Comparison of ENCODE assay signal across 1 cellular context in the genomic region with DNA sequence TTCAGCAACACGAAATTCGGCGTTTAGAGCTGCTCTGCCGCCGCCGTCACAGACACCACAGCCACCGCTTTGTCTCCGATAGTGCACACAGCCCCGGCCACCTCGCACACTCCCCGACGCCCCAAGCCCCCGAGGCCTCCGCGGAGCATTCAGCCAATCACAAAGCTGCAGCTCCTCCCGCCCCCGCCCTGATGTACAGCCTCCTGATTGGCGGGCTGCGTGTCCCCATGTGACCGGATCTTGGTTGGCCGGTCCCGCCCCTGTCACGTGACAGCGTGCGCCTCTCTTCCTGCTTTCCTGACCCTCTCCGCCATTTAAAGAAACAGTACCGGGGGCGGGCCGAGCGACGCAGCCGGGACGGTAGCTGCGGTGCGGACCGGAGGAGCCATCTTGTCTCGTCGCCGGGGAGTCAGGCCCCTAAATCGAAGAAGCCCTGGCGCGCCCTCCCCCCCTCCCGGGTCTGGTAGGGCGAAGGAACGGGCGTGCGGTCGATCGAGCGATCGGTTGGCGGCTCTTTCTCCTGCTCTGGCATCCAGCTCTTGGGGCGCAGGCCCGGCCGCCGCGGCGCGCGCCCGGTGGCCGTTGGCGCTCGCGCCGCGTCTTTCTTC.
TF ChIP-seq lines count a peak whose summit lies in the region.

A gene (plus strand): TSS at position 342 of the 608 bp plus-strand sequence.

TF ChIP-seq in K562, 482 proteins besides CTCF, POLR2A, EP300 and RAD21 (continued from another document and continues in another):
- TF ChIP-seq, protein P1, sequence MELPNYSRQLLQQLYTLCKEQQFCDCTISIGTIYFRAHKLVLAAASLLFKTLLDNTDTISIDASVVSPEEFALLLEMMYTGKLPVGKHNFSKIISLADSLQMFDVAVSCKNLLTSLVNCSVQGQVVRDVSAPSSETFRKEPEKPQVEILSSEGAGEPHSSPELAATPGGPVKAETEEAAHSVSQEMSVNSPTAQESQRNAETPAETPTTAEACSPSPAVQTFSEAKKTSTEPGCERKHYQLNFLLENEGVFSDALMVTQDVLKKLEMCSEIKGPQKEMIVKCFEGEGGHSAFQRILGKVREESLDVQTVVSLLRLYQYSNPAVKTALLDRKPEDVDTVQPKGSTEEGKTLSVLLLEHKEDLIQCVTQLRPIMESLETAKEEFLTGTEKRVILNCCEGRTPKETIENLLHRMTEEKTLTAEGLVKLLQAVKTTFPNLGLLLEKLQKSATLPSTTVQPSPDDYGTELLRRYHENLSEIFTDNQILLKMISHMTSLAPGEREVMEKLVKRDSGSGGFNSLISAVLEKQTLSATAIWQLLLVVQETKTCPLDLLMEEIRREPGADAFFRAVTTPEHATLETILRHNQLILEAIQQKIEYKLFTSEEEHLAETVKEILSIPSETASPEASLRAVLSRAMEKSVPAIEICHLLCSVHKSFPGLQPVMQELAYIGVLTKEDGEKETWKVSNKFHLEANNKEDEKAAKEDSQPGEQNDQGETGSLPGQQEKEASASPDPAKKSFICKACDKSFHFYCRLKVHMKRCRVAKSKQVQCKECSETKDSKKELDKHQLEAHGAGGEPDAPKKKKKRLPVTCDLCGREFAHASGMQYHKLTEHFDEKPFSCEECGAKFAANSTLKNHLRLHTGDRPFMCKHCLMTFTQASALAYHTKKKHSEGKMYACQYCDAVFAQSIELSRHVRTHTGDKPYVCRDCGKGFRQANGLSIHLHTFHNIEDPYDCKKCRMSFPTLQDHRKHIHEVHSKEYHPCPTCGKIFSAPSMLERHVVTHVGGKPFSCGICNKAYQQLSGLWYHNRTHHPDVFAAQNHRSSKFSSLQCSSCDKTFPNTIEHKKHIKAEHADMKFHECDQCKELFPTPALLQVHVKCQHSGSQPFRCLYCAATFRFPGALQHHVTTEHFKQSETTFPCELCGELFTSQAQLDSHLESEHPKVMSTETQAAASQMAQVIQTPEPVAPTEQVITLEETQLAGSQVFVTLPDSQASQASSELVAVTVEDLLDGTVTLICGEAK (IDR thresholded peaks at IDR 0.05), result peak; percentile 87
- TF ChIP-seq, protein P1 (CRISPR knock-in tag; IDR thresholded peaks at IDR 0.05), result no peak
- TF ChIP-seq HDGF (IDR thresholded peaks at IDR 0.05) (no peak), SIN3B (IDR thresholded peaks at IDR 0.05; ENCODE audit: low read depth) (peak; percentile 56; the same call in 1 of the 2 replicates), ZNF263 (CRISPR knock-in tag; IDR thresholded peaks at IDR 0.05; ENCODE audit: borderline replicate concordance) (no peak), FOXK2 (conservative IDR thresholded peaks at IDR 0.05 in 1 of 2, IDR thresholded peaks at IDR 0.05 in 1 of 2; ENCODE audit: low read depth in 2 of 2) (peak; percentile 20 to 79; a peak in 2 of 4 replicates), SNRNP70 (optimal IDR thresholded peaks at IDR 0.05; ENCODE audit: low read depth, low read length) (no peak), RBBP5 (IDR thresholded peaks at IDR 0.05; ENCODE audit: borderline replicate concordance, insufficient read depth, low read length, poor library complexity, severe bottlenecking) (peak; percentile 94), PCBP1 (IDR thresholded peaks at IDR 0.05; ENCODE audit: low read depth, low read length, poor library complexity, severe bottlenecking) (peak; percentile 67), RBFOX2 (IDR thresholded peaks at IDR 0.05; ENCODE audit: low read depth, low read length) (peak; percentile 90), ZC3H8 (IDR thresholded peaks at IDR 0.05) (no peak), KLF1 (tag; IDR thresholded peaks at IDR 0.05) (no peak), NCOA6 (IDR thresholded peaks at IDR 0.05) (no peak), DIDO1 (tag; IDR thresholded peaks at IDR 0.05; ENCODE audit: low read depth) (0 out of 2 replicates have a peak, but pooled peaks have one; percentile 29), GTF2E2 (tag; IDR thresholded peaks at IDR 0.05) (peak; percentile 52; the same call in 1 of the 2 replicates), HDAC2 (IDR thresholded peaks at IDR 0.05) (no peak), ETV1 (tag; conservative IDR thresholded peaks at IDR 0.05; ENCODE audit: low read depth) (peak; percentile 86), ZNF282 (CRISPR knock-in tag; IDR thresholded peaks at IDR 0.05) (no peak), PCBP2 (IDR thresholded peaks at IDR 0.05; ENCODE audit: low read depth, low read length, poor library complexity, severe bottlenecking) (no peak), ZC3H11A (IDR thresholded peaks at IDR 0.05; ENCODE audit: low read depth, low read length) (no peak), ASH1L (IDR thresholded peaks at IDR 0.05; ENCODE audit: borderline replicate concordance, low read depth, partially characterized antibody) (peak; percentile 53), MECOM (CRISPR knock-in tag; IDR thresholded peaks at IDR 0.05) (no peak), FOS (IDR thresholded peaks at IDR 0.05; ENCODE audit: extremely low read depth, insufficient read length) (peak; percentile 71), SMAD4 (CRISPR knock-in tag; conservative IDR thresholded peaks at IDR 0.05) (peak; percentile 15; the same call in 1 of the 2 replicates), NONO (IDR thresholded peaks at IDR 0.05; ENCODE audit: low read depth in 2 of 2, low read length in 1 of 2) (peak in 1 of 2 experiments; percentile 30; a peak in 1 of 4 replicates), POLR2H (tag; IDR thresholded peaks at IDR 0.05; ENCODE audit: low read depth) (0 out of 2 replicates have a peak, but pooled peaks have one; percentile 35), ARHGAP35 (IDR thresholded peaks at IDR 0.05; ENCODE audit: partially characterized antibody) (no peak), JUND (IDR thresholded peaks at IDR 0.05; ENCODE audit: borderline replicate concordance, low read depth, low read length) (peak; percentile 3; the same call in 1 of the 2 replicates), JUND (tag; IDR thresholded peaks at IDR 0.05; ENCODE audit: borderline replicate concordance, low read depth, low read length) (no peak), GABPA (tag; conservative IDR thresholded peaks at IDR 0.05; ENCODE audit: low read depth) (peak; percentile 92), CHD2 (IDR thresholded peaks at IDR 0.05; ENCODE audit: low read depth, low read length) (0 out of 2 replicates have a peak, but pooled peaks have one; percentile 38), L3MBTL2 (IDR thresholded peaks at IDR 0.05) (peak; percentile 20), NRF1 (conservative IDR thresholded peaks at IDR 0.05 in 1 of 2, IDR thresholded peaks at IDR 0.05 in 1 of 2) (peak; percentile 62 to 67; a peak in 3 of 4 replicates)
- TF ChIP-seq, protein P2, sequence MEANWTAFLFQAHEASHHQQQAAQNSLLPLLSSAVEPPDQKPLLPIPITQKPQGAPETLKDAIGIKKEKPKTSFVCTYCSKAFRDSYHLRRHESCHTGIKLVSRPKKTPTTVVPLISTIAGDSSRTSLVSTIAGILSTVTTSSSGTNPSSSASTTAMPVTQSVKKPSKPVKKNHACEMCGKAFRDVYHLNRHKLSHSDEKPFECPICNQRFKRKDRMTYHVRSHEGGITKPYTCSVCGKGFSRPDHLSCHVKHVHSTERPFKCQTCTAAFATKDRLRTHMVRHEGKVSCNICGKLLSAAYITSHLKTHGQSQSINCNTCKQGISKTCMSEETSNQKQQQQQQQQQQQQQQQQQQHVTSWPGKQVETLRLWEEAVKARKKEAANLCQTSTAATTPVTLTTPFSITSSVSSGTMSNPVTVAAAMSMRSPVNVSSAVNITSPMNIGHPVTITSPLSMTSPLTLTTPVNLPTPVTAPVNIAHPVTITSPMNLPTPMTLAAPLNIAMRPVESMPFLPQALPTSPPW (CRISPR knock-in tag; IDR thresholded peaks at IDR 0.05), result no peak
- TF ChIP-seq, protein P3, sequence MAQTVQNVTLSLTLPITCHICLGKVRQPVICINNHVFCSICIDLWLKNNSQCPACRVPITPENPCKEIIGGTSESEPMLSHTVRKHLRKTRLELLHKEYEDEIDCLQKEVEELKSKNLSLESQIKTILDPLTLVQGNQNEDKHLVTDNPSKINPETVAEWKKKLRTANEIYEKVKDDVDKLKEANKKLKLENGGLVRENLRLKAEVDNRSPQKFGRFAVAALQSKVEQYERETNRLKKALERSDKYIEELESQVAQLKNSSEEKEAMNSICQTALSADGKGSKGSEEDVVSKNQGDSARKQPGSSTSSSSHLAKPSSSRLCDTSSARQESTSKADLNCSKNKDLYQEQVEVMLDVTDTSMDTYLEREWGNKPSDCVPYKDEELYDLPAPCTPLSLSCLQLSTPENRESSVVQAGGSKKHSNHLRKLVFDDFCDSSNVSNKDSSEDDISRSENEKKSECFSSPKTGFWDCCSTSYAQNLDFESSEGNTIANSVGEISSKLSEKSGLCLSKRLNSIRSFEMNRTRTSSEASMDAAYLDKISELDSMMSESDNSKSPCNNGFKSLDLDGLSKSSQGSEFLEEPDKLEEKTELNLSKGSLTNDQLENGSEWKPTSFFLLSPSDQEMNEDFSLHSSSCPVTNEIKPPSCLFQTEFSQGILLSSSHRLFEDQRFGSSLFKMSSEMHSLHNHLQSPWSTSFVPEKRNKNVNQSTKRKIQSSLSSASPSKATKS (CRISPR knock-in tag; IDR thresholded peaks at IDR 0.05), result no peak
- TF ChIP-seq, protein P4, sequence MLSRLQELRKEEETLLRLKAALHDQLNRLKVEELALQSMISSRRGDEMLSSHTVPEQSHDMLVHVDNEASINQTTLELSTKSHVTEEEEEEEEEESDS (CRISPR knock-in tag; IDR thresholded peaks at IDR 0.05), result no peak
- TF ChIP-seq, protein P5, sequence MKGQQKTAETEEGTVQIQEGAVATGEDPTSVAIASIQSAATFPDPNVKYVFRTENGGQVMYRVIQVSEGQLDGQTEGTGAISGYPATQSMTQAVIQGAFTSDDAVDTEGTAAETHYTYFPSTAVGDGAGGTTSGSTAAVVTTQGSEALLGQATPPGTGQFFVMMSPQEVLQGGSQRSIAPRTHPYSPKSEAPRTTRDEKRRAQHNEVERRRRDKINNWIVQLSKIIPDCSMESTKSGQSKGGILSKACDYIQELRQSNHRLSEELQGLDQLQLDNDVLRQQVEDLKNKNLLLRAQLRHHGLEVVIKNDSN (CRISPR knock-in tag; IDR thresholded peaks at IDR 0.05), result peak; percentile 99
- TF ChIP-seq, protein P6, sequence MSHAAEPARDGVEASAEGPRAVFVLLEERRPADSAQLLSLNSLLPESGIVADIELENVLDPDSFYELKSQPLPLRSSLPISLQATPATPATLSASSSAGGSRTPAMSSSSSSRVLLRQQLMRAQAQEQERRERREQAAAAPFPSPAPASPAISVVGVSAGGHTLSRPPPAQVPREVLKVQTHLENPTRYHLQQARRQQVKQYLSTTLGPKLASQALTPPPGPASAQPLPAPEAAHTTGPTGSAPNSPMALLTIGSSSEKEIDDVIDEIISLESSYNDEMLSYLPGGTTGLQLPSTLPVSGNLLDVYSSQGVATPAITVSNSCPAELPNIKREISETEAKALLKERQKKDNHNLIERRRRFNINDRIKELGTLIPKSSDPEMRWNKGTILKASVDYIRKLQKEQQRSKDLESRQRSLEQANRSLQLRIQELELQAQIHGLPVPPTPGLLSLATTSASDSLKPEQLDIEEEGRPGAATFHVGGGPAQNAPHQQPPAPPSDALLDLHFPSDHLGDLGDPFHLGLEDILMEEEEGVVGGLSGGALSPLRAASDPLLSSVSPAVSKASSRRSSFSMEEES (CRISPR knock-in tag; IDR thresholded peaks at IDR 0.05), result peak; percentile 99
- TF ChIP-seq, protein P7, sequence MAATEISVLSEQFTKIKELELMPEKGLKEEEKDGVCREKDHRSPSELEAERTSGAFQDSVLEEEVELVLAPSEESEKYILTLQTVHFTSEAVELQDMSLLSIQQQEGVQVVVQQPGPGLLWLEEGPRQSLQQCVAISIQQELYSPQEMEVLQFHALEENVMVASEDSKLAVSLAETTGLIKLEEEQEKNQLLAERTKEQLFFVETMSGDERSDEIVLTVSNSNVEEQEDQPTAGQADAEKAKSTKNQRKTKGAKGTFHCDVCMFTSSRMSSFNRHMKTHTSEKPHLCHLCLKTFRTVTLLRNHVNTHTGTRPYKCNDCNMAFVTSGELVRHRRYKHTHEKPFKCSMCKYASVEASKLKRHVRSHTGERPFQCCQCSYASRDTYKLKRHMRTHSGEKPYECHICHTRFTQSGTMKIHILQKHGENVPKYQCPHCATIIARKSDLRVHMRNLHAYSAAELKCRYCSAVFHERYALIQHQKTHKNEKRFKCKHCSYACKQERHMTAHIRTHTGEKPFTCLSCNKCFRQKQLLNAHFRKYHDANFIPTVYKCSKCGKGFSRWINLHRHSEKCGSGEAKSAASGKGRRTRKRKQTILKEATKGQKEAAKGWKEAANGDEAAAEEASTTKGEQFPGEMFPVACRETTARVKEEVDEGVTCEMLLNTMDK (IDR thresholded peaks at IDR 0.05; ENCODE audit: borderline replicate concordance, insufficient read depth, low read depth, low read length, poor library complexity, severe bottlenecking), result no peak
- TF ChIP-seq, protein P8, sequence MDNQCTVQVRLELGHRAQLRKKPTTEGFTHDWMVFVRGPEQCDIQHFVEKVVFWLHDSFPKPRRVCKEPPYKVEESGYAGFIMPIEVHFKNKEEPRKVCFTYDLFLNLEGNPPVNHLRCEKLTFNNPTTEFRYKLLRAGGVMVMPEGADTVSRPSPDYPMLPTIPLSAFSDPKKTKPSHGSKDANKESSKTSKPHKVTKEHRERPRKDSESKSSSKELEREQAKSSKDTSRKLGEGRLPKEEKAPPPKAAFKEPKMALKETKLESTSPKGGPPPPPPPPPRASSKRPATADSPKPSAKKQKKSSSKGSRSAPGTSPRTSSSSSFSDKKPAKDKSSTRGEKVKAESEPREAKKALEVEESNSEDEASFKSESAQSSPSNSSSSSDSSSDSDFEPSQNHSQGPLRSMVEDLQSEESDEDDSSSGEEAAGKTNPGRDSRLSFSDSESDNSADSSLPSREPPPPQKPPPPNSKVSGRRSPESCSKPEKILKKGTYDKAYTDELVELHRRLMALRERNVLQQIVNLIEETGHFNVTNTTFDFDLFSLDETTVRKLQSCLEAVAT (IDR thresholded peaks at IDR 0.05), result peak in 1 of 2 experiments; percentile 100; a peak in 2 of 4 replicates
